Comparison of ENCODE assay signal across 21 cellular contexts in the genomic region with DNA sequence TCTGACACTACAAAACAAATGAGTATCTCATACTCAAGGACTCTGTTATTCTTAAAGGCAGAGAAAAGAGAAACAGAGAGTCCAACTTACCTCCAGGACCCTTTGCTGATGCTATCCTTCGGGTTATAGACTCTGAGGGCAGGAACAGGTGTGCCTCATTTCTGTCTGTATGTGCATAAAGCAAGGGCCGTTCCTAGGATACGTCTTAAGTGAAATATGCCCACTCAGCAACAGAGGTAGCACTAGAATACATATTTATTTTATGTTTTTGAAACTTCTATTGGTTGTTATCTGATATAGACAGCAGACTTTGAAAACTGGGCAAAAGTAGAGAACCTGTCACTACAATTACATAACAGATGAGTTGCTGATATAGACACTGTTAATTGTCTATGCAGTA.
DNase-seq lines count a peak whose midpoint lies in the region; ATAC-seq, FAIRE-seq and TF ChIP-seq lines count a peak whose summit lies in the region.
"Had no signal": no experiment of that assay in that cellular context is flagged by ENCODE, and none has a peak within 500 bp of the region (broad histone marks: within the 10 kb centered on the region; RNA-seq: fewer than 3 reads in every experiment).

No MANE protein-coding gene starts in this region.

- H3K27ac ChIP-seq in HepG2 (ENCODE audit: extremely low read length, insufficient read depth, low read length) (no peak overlapping the region), right lobe of liver (no peak overlapping the region), MM.1S (ENCODE audit: low read length) (peak overlapping the region; percentile 26; the same call in 1 of the 2 replicates)
- H3K27ac ChIP-seq: 22Rv1; BLaER1 treated with 17β-estradiol and CSF1 and Interleukin-3, amounts not matched to agents 10 nM and 100 nM; C4-2B had no signal

- no peaks in the 10 kb centered on the region for H3K36me3 ChIP-seq in HepG2 (replicated peaks in 1 of 2; ENCODE audit: control insufficient read depth in 1 of 2, insufficient read depth in 2 of 2, low read length in 2 of 2)
- no peaks in the 10 kb centered on the region for H3K36me3 ChIP-seq in right lobe of liver
- H3K36me3 ChIP-seq in MM.1S (replicated peaks; ENCODE audit: insufficient read depth, low read length): no peaks in the 10 kb centered on the region
- H3K36me3 ChIP-seq: BLaER1 treated with 17β-estradiol and CSF1 and Interleukin-3, amounts not matched to agents 10 nM and 100 nM had no signal

- no peaks in the 10 kb centered on the region for H3K27me3 ChIP-seq in HepG2 (ENCODE audit: control insufficient read depth in 1 of 2, insufficient read depth in 2 of 2, low read length in 2 of 2)
- H3K27me3 ChIP-seq in right lobe of liver: no peaks in the 10 kb centered on the region
- H3K27me3 ChIP-seq in MM.1S (replicated peaks; ENCODE audit: insufficient read depth, low read length): no peaks in the 10 kb centered on the region
- H3K27me3 ChIP-seq: BLaER1 treated with 17β-estradiol and CSF1 and Interleukin-3, amounts not matched to agents 10 nM and 100 nM had no signal

- H3K9ac ChIP-seq in HepG2 (ENCODE audit: insufficient read depth, low read depth, low read length) (no peak overlapping the region), MM.1S (ENCODE audit: low read length) (no peak overlapping the region)
- H3K9ac ChIP-seq: BLaER1 treated with 17β-estradiol and CSF1 and Interleukin-3, amounts not matched to agents 10 nM and 100 nM had no signal

- H4K20me1 ChIP-seq in HepG2 (ENCODE audit: insufficient read depth, low read length) (no peaks in the 10 kb centered on the region), MM.1S (ENCODE audit: insufficient read depth, low read length) (no peaks in the 10 kb centered on the region)
- H4K20me1 ChIP-seq: BLaER1 treated with 17β-estradiol and CSF1 and Interleukin-3, amounts not matched to agents 10 nM and 100 nM had no signal

- TF ChIP-seq POLR2A in HepG2 (IDR thresholded peaks at IDR 0.05; ENCODE audit: insufficient read depth in 1 of 2, low read depth in 2 of 2, low read length in 2 of 2) (no peak), right lobe of liver (IDR thresholded peaks at IDR 0.05) (no peak)

- no peaks in the 10 kb centered on the region for H3K9me2 ChIP-seq in MM.1S (replicated peaks; ENCODE audit: insufficient read depth, low read length)

- H3K9me3 ChIP-seq in HepG2 (ENCODE audit: low read length) (no peaks in the 10 kb centered on the region), right lobe of liver (no peaks in the 10 kb centered on the region), MM.1S (replicated peaks; ENCODE audit: insufficient read depth, low read length) (no peaks in the 10 kb centered on the region)
- H3K9me3 ChIP-seq: Caco-2 had no signal

- intact Hi-C loops in HepG2 (cut with micrococcal nuclease; ENCODE audit: unreplicated experiment): no loop called here
- intact Hi-C loops in right lobe of liver (cut with DNase I): no loop called here

- WGBS in HepG2 (ENCODE audit: low lambda C conversion rate): 2% methylated on average over 3 of the region's 3 CpGs
- WGBS in right lobe of liver (ENCODE audit: insufficient coverage, low coverage, low lambda C conversion rate, missing lambda C conversion rate): 29% methylated on average over 3 of the region's 3 CpGs

- TF ChIP-seq CTCF in HepG2 (CRISPR knock-in tag; IDR thresholded peaks at IDR 0.05) (no peak), right lobe of liver (IDR thresholded peaks at IDR 0.05) (no peak), MM.1S (IDR thresholded peaks at IDR 0.05; ENCODE audit: low read length) (no peak)

- no TSS peak for BruUV-seq in HepG2 (replicated peaks; lab: Mats Ljungman, UMichigan)

- FAIRE-seq in HepG2 (lab: Jason Lieb, UNC) (no peak), islet of Langerhans (lab: Jason Lieb, UNC) (peak; percentile 74)
- FAIRE-seq: D721Med, G401.6, GM12891, GM19239 had no signal

- H2AFZ ChIP-seq in HepG2 (ENCODE audit: low read length): no peak overlapping the region
- H2AFZ ChIP-seq in MM.1S (ENCODE audit: low read length): no peak overlapping the region

- H3K4me3 ChIP-seq in HepG2 (replicated peaks in 1 of 3; ENCODE audit: insufficient read depth in 1 of 3, low read depth in 2 of 3, low read length in 3 of 3) (no peak overlapping the region), right lobe of liver (no peak overlapping the region), MM.1S (ENCODE audit: low read length) (no peak overlapping the region)
- H3K4me3 ChIP-seq: BLaER1 treated with 17β-estradiol and CSF1 and Interleukin-3, amounts not matched to agents 10 nM and 100 nM had no signal

- H3F3A ChIP-seq in MM.1S (ENCODE audit: insufficient read depth, low read length): no peaks in the 10 kb centered on the region

- TF ChIP-seq RAD21 in HepG2 (CRISPR knock-in tag; IDR thresholded peaks at IDR 0.05): no peak

- POLR2A ChIA-PET in HepG2 (lab: Yijun Ruan, JAX): no interaction called here

- no peak for DNase-seq in HepG2 (ENCODE audit: low spot score)
- DNase-seq in right lobe of liver: no peak
- peak; percentile 71 for DNase-seq in MM.1S
- DNase-seq in AG08396 (ENCODE audit: low spot score): no peak
- DNase-seq: ACHN; AML-193; Caco-2; Calu3; CD4-positive, alpha-beta T cell; CD8-positive, alpha-beta T cell; DMS79 treated with DMSO at 0.1 percent for 48 hours; GF-D8 had no signal

- H3K4me2 ChIP-seq in HepG2 (ENCODE audit: low read depth, low read length) (no peak overlapping the region), MM.1S (ENCODE audit: low read depth, low read length) (no peak overlapping the region)

- H3K79me2 ChIP-seq in HepG2 (ENCODE audit: insufficient read depth, low read length) (no peaks in the 10 kb centered on the region), MM.1S (ENCODE audit: low read length) (no peaks in the 10 kb centered on the region)

- TF ChIP-seq EP300 in HepG2 (IDR thresholded peaks at IDR 0.05; ENCODE audit: low read depth in 2 of 2, low read length in 2 of 2) (no peak), HepG2 (CRISPR knock-in tag; IDR thresholded peaks at IDR 0.05; ENCODE audit: borderline replicate concordance) (no peak)

- H3K4me1 ChIP-seq in HepG2 (ENCODE audit: insufficient read depth, low read length): no peaks in the 10 kb centered on the region
- H3K4me1 ChIP-seq in right lobe of liver: no peaks in the 10 kb centered on the region
- peaks cover 11% of the 10 kb centered on the region; the same call in 1 of the 2 replicates for H3K4me1 ChIP-seq in MM.1S (ENCODE audit: low read length)
- H3K4me1 ChIP-seq: Caco-2 had no signal

- CTCF ChIA-PET in HepG2 (lab: Yijun Ruan, JAX; ENCODE audit: low intra/inter-chr PET ratio, low total read pairs): no interaction called here

- in situ Hi-C loops in HepG2 (cut with HindIII; ENCODE audit: extremely low pct_ligation_motif_present, low pct_unique_long_range_greater_than_20kb): no loop called here

- ATAC-seq in HepG2: no peak
- ATAC-seq in right lobe of liver: no peak
- ATAC-seq in HG03460 (IDR thresholded peaks at IDR 0.05; ENCODE audit: unreplicated experiment): no peak
- ATAC-seq: CD8-positive, alpha-beta T cell had no signal

TF ChIP-seq in HepG2, 621 proteins besides CTCF, POLR2A, EP300 and RAD21:
- TF ChIP-seq MAFF (IDR thresholded peaks at IDR 0.05; ENCODE audit: low read depth, low read length) (peak; percentile 50), MAFK (conservative IDR thresholded peaks at IDR 0.05 in 1 of 2, IDR thresholded peaks at IDR 0.05 in 1 of 2; ENCODE audit: low read length in 2 of 2) (peak; percentile 20 to 62; a peak in 3 of 4 replicates)
- TF ChIP-seq, protein P1, sequence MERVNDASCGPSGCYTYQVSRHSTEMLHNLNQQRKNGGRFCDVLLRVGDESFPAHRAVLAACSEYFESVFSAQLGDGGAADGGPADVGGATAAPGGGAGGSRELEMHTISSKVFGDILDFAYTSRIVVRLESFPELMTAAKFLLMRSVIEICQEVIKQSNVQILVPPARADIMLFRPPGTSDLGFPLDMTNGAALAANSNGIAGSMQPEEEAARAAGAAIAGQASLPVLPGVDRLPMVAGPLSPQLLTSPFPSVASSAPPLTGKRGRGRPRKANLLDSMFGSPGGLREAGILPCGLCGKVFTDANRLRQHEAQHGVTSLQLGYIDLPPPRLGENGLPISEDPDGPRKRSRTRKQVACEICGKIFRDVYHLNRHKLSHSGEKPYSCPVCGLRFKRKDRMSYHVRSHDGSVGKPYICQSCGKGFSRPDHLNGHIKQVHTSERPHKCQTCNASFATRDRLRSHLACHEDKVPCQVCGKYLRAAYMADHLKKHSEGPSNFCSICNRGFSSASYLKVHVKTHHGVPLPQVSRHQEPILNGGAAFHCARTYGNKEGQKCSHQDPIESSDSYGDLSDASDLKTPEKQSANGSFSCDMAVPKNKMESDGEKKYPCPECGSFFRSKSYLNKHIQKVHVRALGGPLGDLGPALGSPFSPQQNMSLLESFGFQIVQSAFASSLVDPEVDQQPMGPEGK (CRISPR knock-in tag; IDR thresholded peaks at IDR 0.05): no peak
